ENCODE assay signal across 37 cellular contexts in genomic region chr16:22005746-22006145, GRCh38. TPM values are rescaled to one million over a fixed set of nuclear protein-coding genes. Genes with fewer than 3 reads are reported as not detected.
"Had no signal": no experiment of that assay in that cellular context is flagged by ENCODE, and none has a peak within 500 bp of the region (broad histone marks: within the 10 kb centered on the region; RNA-seq: fewer than 3 reads in every experiment).

No MANE protein-coding gene starts in this region.

- H3K36me3 ChIP-seq: colonic mucosa, esophagus squamous epithelium, gastroesophageal sphincter, WERI-Rb-1 had no signal

- H3K36me3 Mint-ChIP-seq: activated naive CD4-positive, alpha-beta T cell treated with anti-CD3 and anti-CD28 coated beads, Interleukin-2, amount 50 U/mL, for 24 hours; T-cell had no signal

- H3K27ac ChIP-seq: colonic mucosa, epithelial cell of prostate, esophagus squamous epithelium, gastroesophageal sphincter, WERI-Rb-1 had no signal

- DNase-seq: activated B cell treated with CpG ODN at 0.5 μM for 24 hours; activated CD4-positive, alpha-beta T cell treated with anti-CD3 and anti-CD28 coated beads for 48 hours; activated CD4-positive, alpha-beta T cell treated with anti-CD3 and anti-CD28 coated beads, Interleukin-2, amount 50 U/mL, for 1 hour; activated CD4-positive, alpha-beta T cell treated with anti-CD3 and anti-CD28 coated beads, Interleukin-2, amount 50 U/mL, for 48 hours; activated CD8-positive, alpha-beta memory T cell treated with anti-CD3 and anti-CD28 coated beads for 24 hours; activated CD8-positive, alpha-beta T cell treated with anti-CD3 and anti-CD28 coated beads for 36 hours; activated effector memory CD4-positive, alpha-beta T cell treated with anti-CD3 and anti-CD28 coated beads, Interleukin-2, amount 50 U/mL, for 16 hours; activated naive CD4-positive, alpha-beta T cell treated with anti-CD3 and anti-CD28 coated beads for 36 hours; activated T-cell treated with anti-CD3 and anti-CD28 coated beads, Interleukin-2, amount 50 U/mL, for 4 hours; amniotic stem cell; anterior cingulate cortex; caudate nucleus; cerebellar nuclear complex; colonic mucosa; effector CD8-positive, alpha-beta T cell; esophagus squamous epithelium; foreskin melanocyte; SW 1271; T-cell; T-helper 9 cell; WERI-Rb-1 had no signal

- H3K27me3 Mint-ChIP-seq: activated B cell treated with CpG ODN at 0.5 μM for 24 hours; activated CD8-positive, alpha-beta T cell treated with anti-CD3 and anti-CD28 coated beads for 36 hours; activated naive CD4-positive, alpha-beta T cell treated with anti-CD3 and anti-CD28 coated beads, Interleukin-2, amount 50 U/mL, for 24 hours; activated T-helper 17 cell treated with anti-CD3 and anti-CD28 coated beads, Interleukin-2, amount 50 U/mL, for 72 hours had no signal

- H3K27ac Mint-ChIP-seq: activated B cell treated with CpG ODN at 0.5 μM for 24 hours; activated CD8-positive, alpha-beta T cell treated with anti-CD3 and anti-CD28 coated beads for 36 hours; activated naive CD4-positive, alpha-beta T cell treated with anti-CD3 and anti-CD28 coated beads for 36 hours; activated naive CD4-positive, alpha-beta T cell treated with anti-CD3 and anti-CD28 coated beads, Interleukin-2, amount 50 U/mL, for 24 hours; activated T-helper 17 cell treated with anti-CD3 and anti-CD28 coated beads, Interleukin-2, amount 50 U/mL, for 72 hours; T-helper 1 cell treated with Interleukin-12 subunit alpha and Interleukin-12 subunit beta and Interleukin-4 antibody, amounts not matched to agents 30 μg/mL and 1 μg/mL, for 36 hours had no signal

- ATAC-seq: activated CD4-positive, CD25-positive, alpha-beta regulatory T cell treated with anti-CD3 and anti-CD28 coated beads, Interleukin-2, amount 50 U/mL, for 24 hours; activated CD8-positive, alpha-beta T cell treated with anti-CD3 and anti-CD28 coated beads for 36 hours; activated T-cell treated with anti-CD3 and anti-CD28 coated beads, Interleukin-2, amount 50 U/mL, for 4 hours; activated T-helper 17 cell treated with anti-CD3 and anti-CD28 coated beads, Interleukin-2, amount 50 U/mL, for 72 hours; gastroesophageal sphincter; T-cell had no signal

- H3K9me3 ChIP-seq: colonic mucosa, esophagus squamous epithelium, gastroesophageal sphincter had no signal

- H3K27me3 ChIP-seq: colonic mucosa, esophagus squamous epithelium, gastroesophageal sphincter had no signal

- H3K9me3 Mint-ChIP-seq: activated B cell treated with CpG ODN at 0.5 μM for 24 hours; activated CD8-positive, alpha-beta T cell treated with anti-CD3 and anti-CD28 coated beads for 36 hours; activated naive CD4-positive, alpha-beta T cell treated with anti-CD3 and anti-CD28 coated beads for 36 hours; activated naive CD4-positive, alpha-beta T cell treated with anti-CD3 and anti-CD28 coated beads, Interleukin-2, amount 50 U/mL, for 24 hours; activated T-cell treated with anti-CD3 and anti-CD28 coated beads, Interleukin-2, amount 50 U/mL, for 4 hours; activated T-helper 17 cell treated with anti-CD3 and anti-CD28 coated beads, Interleukin-2, amount 50 U/mL, for 72 hours; T-cell; T-helper 1 cell treated with Interleukin-12 subunit alpha and Interleukin-12 subunit beta and Interleukin-4 antibody, amounts not matched to agents 30 μg/mL and 1 μg/mL, for 36 hours had no signal

- H3K4me3 Mint-ChIP-seq: activated B cell treated with CpG ODN at 0.5 μM for 24 hours; activated CD8-positive, alpha-beta T cell treated with anti-CD3 and anti-CD28 coated beads for 36 hours; activated naive CD4-positive, alpha-beta T cell treated with anti-CD3 and anti-CD28 coated beads for 36 hours; T-helper 1 cell treated with Interleukin-12 subunit alpha and Interleukin-12 subunit beta and Interleukin-4 antibody, amounts not matched to agents 30 μg/mL and 1 μg/mL, for 36 hours had no signal

- H3K4me3 ChIP-seq: colonic mucosa, esophagus squamous epithelium, gastroesophageal sphincter had no signal

- FAIRE-seq: astrocyte, endometrium, endothelial cell of umbilical vein had no signal

RNA-seq across cellular contexts. Expression of gene PDZD9, which starts 4.8 kb away (rescaled TPM):
- total RNA-seq: activated B cell treated with CpG ODN at 0.5 μM for 24 hours; activated CD8-positive, alpha-beta T cell treated with anti-CD3 and anti-CD28 coated beads for 36 hours; activated naive CD4-positive, alpha-beta T cell treated with anti-CD3 and anti-CD28 coated beads for 36 hours; activated T-cell treated with anti-CD3 and anti-CD28 coated beads, Interleukin-2, amount 50 U/mL, for 4 hours; activated T-helper 17 cell treated with anti-CD3 and anti-CD28 coated beads, Interleukin-2, amount 50 U/mL, for 72 hours; astrocyte; colonic mucosa; dermis microvascular lymphatic vessel endothelial cell; endothelial cell of umbilical vein; esophagus squamous epithelium; fibroblast of lung; fibroblast of villous mesenchyme; gastroesophageal sphincter; glomerular endothelial cell; T-cell; T-helper 2 cell treated with Interferon-gamma antibody and Interleukin-4, amounts not matched to agents 100 ng/mL and 5 ng/mL, for 36 hours had no signal
- polyA plus RNA-seq: adipose tissue, endothelial cell of umbilical vein, esophagus, fibroblast of lung had no signal
